In genomic region chr19:52140077-52140710, GRCh38 we compare ENCODE assay signal across 8 cellular contexts. TPM values are rescaled to one million over a fixed set of nuclear protein-coding genes. Genes with fewer than 3 reads are reported as not detected.
DNase-seq lines count a peak whose midpoint lies in the region; ATAC-seq, FAIRE-seq and TF ChIP-seq lines count a peak whose summit lies in the region.

No MANE protein-coding gene starts in this region.

- no peaks in the 10 kb centered on the region for H3K36me3 ChIP-seq in prostate gland

- peaks cover 8% of the 10 kb centered on the region for H3K4me1 ChIP-seq in prostate gland (replicated peaks)

- peak overlapping the region; percentile 86 to 92 for H3K27ac ChIP-seq in prostate gland

- WGBS in prostate gland, result 4% methylated on average over 18 of the region's 18 CpGs

- peak; percentile 8 for FAIRE-seq in endometrium (lab: Jason Lieb, UNC)

- intact Hi-C loops in prostate gland (cut with DNase I), result loop anchor here (2.0 kb wide), 1 partner anchor 31 kb away; the partner anchor contains the start of gene ZNF836

- no peaks in the 10 kb centered on the region for H3K9me3 ChIP-seq in prostate gland

- ATAC-seq in HG02884 (IDR thresholded peaks at IDR 0.05; ENCODE audit: unreplicated experiment) (no peak), GM18867 (IDR thresholded peaks at IDR 0.05; ENCODE audit: unreplicated experiment) (no peak)

- no peak for TF ChIP-seq POLR2A in prostate gland (IDR thresholded peaks at IDR 0.05)

- no peaks in the 10 kb centered on the region for H3K27me3 ChIP-seq in prostate gland (replicated peaks; ENCODE audit: insufficient read depth)

- H3K4me3 ChIP-seq in prostate gland, result peak overlapping the region; percentile 62 to 75

- DNase-seq in D341Med (ENCODE audit: low spot score), result peak; percentile 27
- DNase-seq in NCI-H748 treated with DMSO at 0.1 percent for 48 hours (lab: John Stamatoyannopoulos, UW), result peak; percentile 80
- peak; percentile 20 for DNase-seq in prostate gland (ENCODE audit: low spot score)
- no peak for DNase-seq in NCI-H187 treated with DMSO at 0.1 percent for 48 hours (lab: John Stamatoyannopoulos, UW)
- no peak for DNase-seq in UCSD-AML1 (lab: John Stamatoyannopoulos, UW; ENCODE audit: unreplicated experiment)

- TF ChIP-seq CTCF in prostate gland (IDR thresholded peaks at IDR 0.05), result no peak

RNA-seq across cellular contexts. Expression of gene ZNF616, which starts 0.5 kb away (rescaled TPM):
- 10 to 100 TPM in 1 of 2 donors, 1 to 10 TPM in 1; 9.1 to 13.7 TPM for total RNA-seq in prostate gland

RNA-seq across cellular contexts. Expression of gene ZNF836, which starts 31.2 kb away (rescaled TPM):
- 10 to 100 TPM; 14.1 to 19.9 TPM for total RNA-seq in prostate gland

RNA-seq across cellular contexts. Expression of gene ZNF841, which starts 44.6 kb away (rescaled TPM):
- total RNA-seq in prostate gland, result 10 to 100 TPM; 24.6 to 34.3 TPM

RNA-seq across cellular contexts. Expression of gene PPP2R1A, which starts 49.7 kb away (rescaled TPM):
- 100 to 1,000 TPM; 265 to 358 TPM for total RNA-seq in prostate gland

Comparison
In these comparisons a context has a peak if more than half of its experiments do, and no peak if none do; other contexts are left out.
1. DNase-seq: peak in D341Med (single experiment), NCI-H748 treated with DMSO at 0.1 percent for 48 hours (single experiment) and prostate gland (single experiment); none in NCI-H187 treated with DMSO at 0.1 percent for 48 hours (single experiment) and UCSD-AML1 (single experiment).